In genomic region chr6:131309437-131309836, GRCh38 we compare ENCODE assay signal across 28 cellular contexts.
"Had no signal": no experiment of that assay in that cellular context is flagged by ENCODE, and none has a peak within 500 bp of the region (broad histone marks: within the 10 kb centered on the region; RNA-seq: fewer than 3 reads in every experiment).

No MANE protein-coding gene starts in this region.

- H3K4me3 Mint-ChIP-seq: dendritic cell treated with granulocyte-macrophage colony-stimulating factor and Interleukin-4, amounts not matched to agents 40 ng/mL and 50 ng/mL, for 4 days; effector memory CD8-positive, alpha-beta T cell; endodermal cell; mesothelial cell of epicardium; naive B cell had no signal

- H3K27ac Mint-ChIP-seq: dendritic cell treated with granulocyte-macrophage colony-stimulating factor and Interleukin-4, amounts not matched to agents 40 ng/mL and 50 ng/mL, for 4 days; effector memory CD8-positive, alpha-beta T cell; endodermal cell; mesothelial cell of epicardium had no signal

- DNase-seq: colonic mucosa; cortex of kidney; effector CD8-positive, alpha-beta T cell; effector memory CD8-positive, alpha-beta T cell; endodermal cell; erythroblast; esophagus squamous epithelium; foreskin fibroblast; foreskin melanocyte; gastrocnemius medialis; glutamatergic neuron; head of caudate nucleus; heart right ventricle; hippocampal formation; left cardiac atrium; left lung; left ventricle myocardium superior; lower lobe of right lung; mesenchymal stem cell; mucosa of descending colon; naive B cell had no signal

- H3K27me3 ChIP-seq: colonic mucosa, esophagus squamous epithelium, gastrocnemius medialis, heart right ventricle, left lung had no signal

- FAIRE-seq: endometrium, islet of Langerhans, keratinocyte had no signal

- H3K27ac ChIP-seq: colonic mucosa, epithelial cell of prostate, esophagus squamous epithelium, gastrocnemius medialis, heart right ventricle, left lung, lower lobe of right lung had no signal

- ATAC-seq: effector memory CD8-positive, alpha-beta T cell; esophagus mucosa; gastrocnemius medialis; heart right ventricle; left cardiac atrium; left lung; left ventricle myocardium superior; lower lobe of right lung; mucosa of descending colon had no signal

- H3K4me1 Mint-ChIP-seq: endodermal cell, mesothelial cell of epicardium, naive B cell had no signal

- H3K4me1 ChIP-seq: colonic mucosa, esophagus squamous epithelium, gastrocnemius medialis, heart right ventricle, left lung, lower lobe of right lung had no signal

- H3K4me3 ChIP-seq: colonic mucosa, esophagus squamous epithelium, gastrocnemius medialis, heart right ventricle, left lung, lower lobe of right lung, mucosa of descending colon had no signal

- H3K9me3 ChIP-seq: colonic mucosa, gastrocnemius medialis, lower lobe of right lung had no signal

- H3K27me3 Mint-ChIP-seq: dendritic cell treated with granulocyte-macrophage colony-stimulating factor and Interleukin-4, amounts not matched to agents 40 ng/mL and 50 ng/mL, for 4 days; effector memory CD8-positive, alpha-beta T cell; naive B cell had no signal

- H3K36me3 ChIP-seq: colonic mucosa, esophagus squamous epithelium, gastrocnemius medialis, heart right ventricle, left lung, lower lobe of right lung had no signal
